In the genomic region with DNA sequence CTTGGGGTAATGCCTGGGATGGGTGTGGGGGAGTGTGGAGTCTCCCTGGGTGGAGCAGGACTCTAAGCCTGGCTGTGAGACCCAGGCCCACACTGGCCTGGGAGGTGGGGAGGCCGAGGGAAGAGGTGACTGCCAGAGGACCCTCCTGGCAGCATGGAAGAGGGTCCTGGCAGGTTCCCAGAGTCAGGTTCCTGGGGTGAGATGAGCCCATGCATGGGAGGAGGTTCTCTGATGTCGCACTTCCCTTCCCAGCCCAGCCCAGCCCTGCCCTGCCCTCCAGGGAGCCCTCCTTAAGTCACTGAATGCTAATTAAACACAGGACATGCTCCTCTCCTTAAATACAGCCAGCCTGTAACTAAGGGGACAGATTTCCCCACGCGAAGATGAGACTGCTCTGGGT, we compare ENCODE assay signal across 20 cellular contexts.
"Had no signal": no experiment of that assay in that cellular context is flagged by ENCODE, and none has a peak within 500 bp of the region (broad histone marks: within the 10 kb centered on the region; RNA-seq: fewer than 3 reads in every experiment).

No MANE protein-coding gene starts in this region.

- H3K4me3 ChIP-seq: esophagus squamous epithelium, hepatocyte, psoas muscle, spleen, testis, transverse colon had no signal

- H3K27me3 ChIP-seq: esophagus squamous epithelium, foreskin keratinocyte, hepatocyte, spleen, testis, transverse colon had no signal

- H3K4me1 ChIP-seq: esophagus squamous epithelium, foreskin keratinocyte, psoas muscle, spleen, testis, transverse colon had no signal

- H3K36me3 ChIP-seq: esophagus squamous epithelium, spleen, transverse colon had no signal

- ATAC-seq: effector memory CD8-positive, alpha-beta T cell; foreskin keratinocyte; left lobe of liver; natural killer cell treated with Interleukin-12 subunit alpha and Interleukin-12 subunit beta and Interleukin-15 and Interleukin-18, amount 100 ng/mL, for 72 hours; psoas muscle; sciatic nerve; stimulated activated memory B cell treated with anti-CD40 and anti-IgM and Interleukin-4, amounts not matched to agents 10 μg/mL and 1 μg/mL and 100 μg/mL, for 72 hours; stimulated activated naive CD8-positive, alpha-beta T cell treated with anti-CD3 and anti-CD28 coated beads, Interleukin-15, amount 100 ng/mL, for 72 hours had no signal

- H3K9me3 ChIP-seq: esophagus squamous epithelium, psoas muscle, testis, transverse colon had no signal

- H2AFZ ChIP-seq: hepatocyte had no signal

- H3K79me2 ChIP-seq: hepatocyte had no signal

- DNase-seq: cerebellar nuclear complex; effector memory CD8-positive, alpha-beta T cell; esophagus squamous epithelium; foreskin keratinocyte; head of caudate nucleus; mammary epithelial cell; psoas muscle; retina; spleen; stimulated activated CD4-positive, alpha-beta T cell treated with anti-CD3 and anti-CD28 coated beads, Interleukin-15, amount 100 ng/mL, for 24 hours; stimulated activated CD4-positive, alpha-beta T cell treated with anti-CD3 and anti-CD28 coated beads, Interleukin-1b, Interleukin-23, amount 100 ng/mL, for 48 hours; stimulated activated CD4-positive, alpha-beta T cell treated with anti-CD3 and anti-CD28 coated beads, Interleukin-4, amount 100 ng/mL, for 24 hours; stimulated activated naive CD8-positive, alpha-beta T cell treated with anti-CD3 and anti-CD28 coated beads, Interleukin-15, amount 100 ng/mL, for 72 hours; testis; transverse colon had no signal

- H3K4me2 ChIP-seq: hepatocyte had no signal

- H3K27ac ChIP-seq: esophagus squamous epithelium, foreskin keratinocyte, hepatocyte, psoas muscle, spleen, testis, transverse colon had no signal
